In genomic region chr6:129544892-129545612, GRCh38 we compare ENCODE assay signal across 20 cellular contexts.
A peak's percentile ranks its signal among the peaks of the same experiment; 100 is the strongest.
DNase-seq lines count a peak whose midpoint lies in the region; ATAC-seq, FAIRE-seq and TF ChIP-seq lines count a peak whose summit lies in the region.
"Had no signal": no experiment of that assay in that cellular context is flagged by ENCODE, and none has a peak within 500 bp of the region (broad histone marks: within the 10 kb centered on the region; RNA-seq: fewer than 3 reads in every experiment).

No MANE protein-coding gene starts in this region.

- H3K27ac Mint-ChIP-seq in astrocyte (ENCODE audit: unreplicated experiment) (peak overlapping the region; percentile 11), MCF 10A (ENCODE audit: low read depth, unreplicated experiment) (no peak overlapping the region)
- H3K27ac Mint-ChIP-seq: B cell; CD4-positive, alpha-beta T cell; HFFc6 had no signal

- no peak overlapping the region for H2AFZ ChIP-seq in astrocyte (ENCODE audit: low read depth, low read length)

- no TSS peak for BruUV-seq in MCF 10A (replicated peaks; lab: Mats Ljungman, UMichigan)

- H3K36me3 ChIP-seq in astrocyte (ENCODE audit: insufficient read depth, low read length): no peaks in the 10 kb centered on the region
- H3K36me3 ChIP-seq in mesodermal cell (ENCODE audit: control insufficient read depth, insufficient read depth, low read length): no peaks in the 10 kb centered on the region

- no peak for FAIRE-seq in astrocyte (lab: Jason Lieb, UNC)
- FAIRE-seq: A204.1, D721Med, GM12892 had no signal

- WGBS in mesodermal cell (ENCODE audit: insufficient coverage in 2 of 2), 2 experiments: 95 to 98% methylated on average over 5 to 6 of the region's 8 CpGs

- H3K79me2 ChIP-seq in astrocyte (ENCODE audit: insufficient read depth, low read length): no peaks in the 10 kb centered on the region

- TF ChIP-seq CTCF in astrocyte (IDR thresholded peaks at IDR 0.05; ENCODE audit: insufficient read depth, low read depth, low read length) (no peak), fibroblast of pulmonary artery (IDR thresholded peaks at IDR 0.05; ENCODE audit: low read length, missing control alignments) (no peak), MCF 10A (IDR thresholded peaks at IDR 0.05; ENCODE audit: unreplicated experiment) (no peak)

- H3K4me2 ChIP-seq in astrocyte (ENCODE audit: low read length): no peak overlapping the region

- CTCF ChIA-PET in MCF 10A (lab: Yijun Ruan, JAX): interaction anchor here (0.6 to 0.7 kb wide), 2 partner anchors 39 to 194 kb away, joined by 3 to 4 read pairs; no protein-coding TSS in a partner anchor

- peaks cover 8% of the 10 kb centered on the region for H3K4me1 Mint-ChIP-seq in astrocyte (ENCODE audit: low read depth, unreplicated experiment)
- H3K4me1 Mint-ChIP-seq in MCF 10A (ENCODE audit: insufficient read depth, unreplicated experiment): no peaks in the 10 kb centered on the region

- H3K4me3 ChIP-seq in astrocyte (ENCODE audit: insufficient read depth, low read depth, low read length): no peak overlapping the region
- H3K4me3 ChIP-seq in fibroblast of pulmonary artery (replicated peaks; ENCODE audit: low read depth, low read length): no peak overlapping the region
- no peak overlapping the region for H3K4me3 ChIP-seq in mesodermal cell (ENCODE audit: extremely low read depth, insufficient read depth, low read length, poor library complexity, severe bottlenecking)

- H3K9me3 Mint-ChIP-seq in astrocyte (ENCODE audit: unreplicated experiment): no peaks in the 10 kb centered on the region
- H3K9me3 Mint-ChIP-seq in MCF 10A (ENCODE audit: unreplicated experiment): no peaks in the 10 kb centered on the region
- H3K9me3 Mint-ChIP-seq: CD4-positive, alpha-beta T cell had no signal

- H3K27ac ChIP-seq in astrocyte (ENCODE audit: low read depth, low read length) (no peak overlapping the region), mesodermal cell (ENCODE audit: low read depth, low read length, severe bottlenecking) (peak overlapping the region; percentile 78)

- DNase-seq in ELF-1 (ENCODE audit: low read depth, low spot score): peak; percentile 24
- DNase-seq in astrocyte (ENCODE audit: low read depth): no peak
- DNase-seq in fibroblast of pulmonary artery (ENCODE audit: low read depth): peak; percentile 11
- no peak for DNase-seq in left cardiac atrium
- no peak for DNase-seq in GM19238 (ENCODE audit: insufficient read length, low spot score)
- no peak for DNase-seq in NCI-H526 (lab: John Stamatoyannopoulos, UW)
- DNase-seq in MCF 10A (ENCODE audit: unreplicated experiment): no peak
- DNase-seq: C1 segment of cervical spinal cord; CD4-positive, alpha-beta T cell; DMS153; DMS79 treated with DMSO at 0.1 percent for 48 hours; EL; GDM1; HCEC 1CT; HFFc6 had no signal

- H3K4me1 ChIP-seq in astrocyte (ENCODE audit: insufficient read depth, low read length): no peaks in the 10 kb centered on the region
- H3K4me1 ChIP-seq in mesodermal cell (ENCODE audit: control insufficient read depth, insufficient read depth, low read length, poor library complexity, severe bottlenecking): peaks cover 26% of the 10 kb centered on the region

- POLR2A ChIA-PET in MCF 10A (lab: Yijun Ruan, JAX): no interaction called here

- H3K36me3 Mint-ChIP-seq in astrocyte (ENCODE audit: low read depth, unreplicated experiment) (peaks cover 15% of the 10 kb centered on the region), MCF 10A (ENCODE audit: insufficient read depth, unreplicated experiment) (no peaks in the 10 kb centered on the region)

- H3K9me3 ChIP-seq in astrocyte (ENCODE audit: insufficient read depth, low read depth, low read length): no peaks in the 10 kb centered on the region
- H3K9me3 ChIP-seq in mesodermal cell (ENCODE audit: control insufficient read depth, low read length): no peaks in the 10 kb centered on the region

- ATAC-seq in left cardiac atrium: no peak

- H3K27me3 Mint-ChIP-seq in astrocyte (ENCODE audit: low read depth, unreplicated experiment) (no peaks in the 10 kb centered on the region), MCF 10A (ENCODE audit: insufficient read depth, unreplicated experiment) (no peaks in the 10 kb centered on the region)
- H3K27me3 Mint-ChIP-seq: B cell; CD4-positive, alpha-beta T cell had no signal

- H3K9ac ChIP-seq in astrocyte (ENCODE audit: low read length): no peak overlapping the region

- no peaks in the 10 kb centered on the region for H3K27me3 ChIP-seq in astrocyte (ENCODE audit: insufficient read depth, low read length)

- no peaks in the 10 kb centered on the region for H4K20me1 ChIP-seq in astrocyte (ENCODE audit: insufficient read depth, low read length)

- intact Hi-C loops in left cardiac atrium (cut with DNase I) (no loop called here), MCF 10A (cut with micrococcal nuclease) (no loop called here)

- H3K4me3 Mint-ChIP-seq in astrocyte (ENCODE audit: unreplicated experiment): no peak overlapping the region
- H3K4me3 Mint-ChIP-seq in MCF 10A (ENCODE audit: unreplicated experiment): no peak overlapping the region
- H3K4me3 Mint-ChIP-seq: B cell; CD4-positive, alpha-beta T cell; HFFc6 had no signal

Comparison
In these comparisons a context has a peak if more than half of its experiments do, and no peak if none do; other contexts are left out.
1. DNase-seq: peak in ELF-1 (single experiment) and fibroblast of pulmonary artery (single experiment); none in astrocyte (single experiment), left cardiac atrium (single experiment), GM19238 (single experiment), NCI-H526 (0 of 2) and MCF 10A (single experiment).